In genomic region chr13:64934569-64935362, GRCh38 we compare ENCODE assay signal across 1 cellular context.
TF ChIP-seq lines count a peak whose summit lies in the region.

No MANE protein-coding gene starts in this region.

TF ChIP-seq in SK-N-SH treated with all-trans-retinoic acid at 6 μM for 48 hours, 23 proteins besides CTCF, POLR2A, EP300 and RAD21 (continued from another document):
- TF ChIP-seq, protein P1, sequence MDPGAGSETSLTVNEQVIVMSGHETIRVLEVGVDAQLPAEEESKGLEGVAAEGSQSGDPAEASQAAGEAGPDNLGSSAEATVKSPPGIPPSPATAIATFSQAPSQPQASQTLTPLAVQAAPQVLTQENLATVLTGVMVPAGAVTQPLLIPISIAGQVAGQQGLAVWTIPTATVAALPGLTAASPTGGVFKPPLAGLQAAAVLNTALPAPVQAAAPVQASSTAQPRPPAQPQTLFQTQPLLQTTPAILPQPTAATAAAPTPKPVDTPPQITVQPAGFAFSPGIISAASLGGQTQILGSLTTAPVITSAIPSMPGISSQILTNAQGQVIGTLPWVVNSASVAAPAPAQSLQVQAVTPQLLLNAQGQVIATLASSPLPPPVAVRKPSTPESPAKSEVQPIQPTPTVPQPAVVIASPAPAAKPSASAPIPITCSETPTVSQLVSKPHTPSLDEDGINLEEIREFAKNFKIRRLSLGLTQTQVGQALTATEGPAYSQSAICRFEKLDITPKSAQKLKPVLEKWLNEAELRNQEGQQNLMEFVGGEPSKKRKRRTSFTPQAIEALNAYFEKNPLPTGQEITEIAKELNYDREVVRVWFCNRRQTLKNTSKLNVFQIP (CRISPR knock-in tag; IDR thresholded peaks at IDR 0.05; ENCODE audit: borderline replicate concordance, low read depth), result no peak
- TF ChIP-seq, protein P2, sequence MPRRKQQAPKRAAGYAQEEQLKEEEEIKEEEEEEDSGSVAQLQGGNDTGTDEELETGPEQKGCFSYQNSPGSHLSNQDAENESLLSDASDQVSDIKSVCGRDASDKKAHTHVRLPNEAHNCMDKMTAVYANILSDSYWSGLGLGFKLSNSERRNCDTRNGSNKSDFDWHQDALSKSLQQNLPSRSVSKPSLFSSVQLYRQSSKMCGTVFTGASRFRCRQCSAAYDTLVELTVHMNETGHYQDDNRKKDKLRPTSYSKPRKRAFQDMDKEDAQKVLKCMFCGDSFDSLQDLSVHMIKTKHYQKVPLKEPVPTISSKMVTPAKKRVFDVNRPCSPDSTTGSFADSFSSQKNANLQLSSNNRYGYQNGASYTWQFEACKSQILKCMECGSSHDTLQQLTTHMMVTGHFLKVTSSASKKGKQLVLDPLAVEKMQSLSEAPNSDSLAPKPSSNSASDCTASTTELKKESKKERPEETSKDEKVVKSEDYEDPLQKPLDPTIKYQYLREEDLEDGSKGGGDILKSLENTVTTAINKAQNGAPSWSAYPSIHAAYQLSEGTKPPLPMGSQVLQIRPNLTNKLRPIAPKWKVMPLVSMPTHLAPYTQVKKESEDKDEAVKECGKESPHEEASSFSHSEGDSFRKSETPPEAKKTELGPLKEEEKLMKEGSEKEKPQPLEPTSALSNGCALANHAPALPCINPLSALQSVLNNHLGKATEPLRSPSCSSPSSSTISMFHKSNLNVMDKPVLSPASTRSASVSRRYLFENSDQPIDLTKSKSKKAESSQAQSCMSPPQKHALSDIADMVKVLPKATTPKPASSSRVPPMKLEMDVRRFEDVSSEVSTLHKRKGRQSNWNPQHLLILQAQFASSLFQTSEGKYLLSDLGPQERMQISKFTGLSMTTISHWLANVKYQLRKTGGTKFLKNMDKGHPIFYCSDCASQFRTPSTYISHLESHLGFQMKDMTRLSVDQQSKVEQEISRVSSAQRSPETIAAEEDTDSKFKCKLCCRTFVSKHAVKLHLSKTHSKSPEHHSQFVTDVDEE (CRISPR knock-in tag; IDR thresholded peaks at IDR 0.05), result peak; percentile 33; the same call in 1 of the 2 replicates
